In the genomic region with DNA sequence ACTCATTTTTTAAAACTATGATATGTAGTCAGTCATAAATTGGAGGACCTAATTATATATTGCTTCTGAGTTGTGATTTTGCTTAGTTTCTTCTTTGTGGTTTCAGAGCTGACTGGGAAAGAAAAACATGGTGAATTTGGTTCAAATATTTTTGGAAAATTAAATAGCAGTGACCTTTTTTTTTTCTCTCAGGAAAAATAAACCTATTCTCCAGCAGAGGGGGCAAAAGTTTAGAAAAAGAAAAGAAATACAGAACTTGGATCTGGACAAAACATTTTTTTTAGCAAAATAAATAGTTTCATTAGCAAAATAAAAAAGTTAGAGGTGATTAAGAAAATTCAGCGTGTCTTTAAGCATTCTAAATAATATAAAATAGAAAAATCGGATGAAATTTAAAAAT, we compare ENCODE assay signal across 14 cellular contexts. TPM values are rescaled to one million over a fixed set of nuclear protein-coding genes. Genes with fewer than 3 reads are reported as not detected.
DNase-seq lines count a peak whose midpoint lies in the region; ATAC-seq and TF ChIP-seq lines count a peak whose summit lies in the region.
"Had no signal": no experiment of that assay in that cellular context is flagged by ENCODE, and none has a peak within 500 bp of the region (broad histone marks: within the 10 kb centered on the region; RNA-seq: fewer than 3 reads in every experiment).

No MANE protein-coding gene starts in this region.

- no peaks in the 10 kb centered on the region for H4K20me1 ChIP-seq in DOHH2 (ENCODE audit: control insufficient read depth, insufficient read depth, low read depth, low read length)

- TF ChIP-seq CTCF in 22Rv1 (IDR thresholded peaks at IDR 0.05) (peak; percentile 58), DOHH2 (IDR thresholded peaks at IDR 0.05; ENCODE audit: low read depth, low read length, poor library complexity, severe bottlenecking) (peak; percentile 53), fibroblast of the aortic adventitia (IDR thresholded peaks at IDR 0.05; ENCODE audit: insufficient read depth, low read length) (peak; percentile 51), Peyer's patch (IDR thresholded peaks at IDR 0.05) (peak in 1 of 6 experiments; percentile 35)

- no peak overlapping the region for H3K27ac ChIP-seq in 22Rv1
- H3K27ac ChIP-seq in DOHH2 (ENCODE audit: low read depth, low read length) = no peak overlapping the region
- no peak overlapping the region for H3K27ac ChIP-seq in Peyer's patch

- H3K4me3 ChIP-seq in DOHH2 (ENCODE audit: low read length) = no peak overlapping the region
- H3K4me3 ChIP-seq in fibroblast of the aortic adventitia (ENCODE audit: low read depth, low read length) = no peak overlapping the region
- no peak overlapping the region for H3K4me3 ChIP-seq in Peyer's patch

- no peak for TF ChIP-seq POLR2A in Peyer's patch (IDR thresholded peaks at IDR 0.05)

- H3K36me3 Mint-ChIP-seq in activated naive CD4-positive, alpha-beta T cell treated with anti-CD3 and anti-CD28 coated beads, Interleukin-2, amount 50 U/mL, for 72 hours = peaks cover 7 to 13% of the 10 kb centered on the region in 2 donors

- H3K27me3 ChIP-seq in DOHH2 (ENCODE audit: control insufficient read depth, low read length) (no peaks in the 10 kb centered on the region), Peyer's patch (no peaks in the 10 kb centered on the region)

- H3K9me2 ChIP-seq in DOHH2 (replicated peaks; ENCODE audit: control insufficient read depth, low read length) = no peaks in the 10 kb centered on the region

- no peak for ATAC-seq in activated naive CD4-positive, alpha-beta T cell treated with anti-CD3 and anti-CD28 coated beads, Interleukin-2, amount 50 U/mL, for 72 hours

- H3K79me2 ChIP-seq in DOHH2 (ENCODE audit: control insufficient read depth, low read length) = no peaks in the 10 kb centered on the region

- H3F3A ChIP-seq in DOHH2 (ENCODE audit: control insufficient read depth, insufficient read depth) = no peaks in the 10 kb centered on the region

- H3K9me3 ChIP-seq in DOHH2 (ENCODE audit: control insufficient read depth, insufficient read depth, low read length) (no peaks in the 10 kb centered on the region), Peyer's patch (no peaks in the 10 kb centered on the region)

- H3K9me3 Mint-ChIP-seq in activated naive CD4-positive, alpha-beta T cell treated with anti-CD3 and anti-CD28 coated beads, Interleukin-2, amount 50 U/mL, for 72 hours = no peaks in the 10 kb centered on the region
- H3K9me3 Mint-ChIP-seq: immature natural killer cell had no signal

- H3K4me1 ChIP-seq in DOHH2 (ENCODE audit: control insufficient read depth, low read length) (no peaks in the 10 kb centered on the region), Peyer's patch (no peaks in the 10 kb centered on the region)

- no peak overlapping the region for H3K4me2 ChIP-seq in DOHH2 (ENCODE audit: low read length)

- no peak overlapping the region for H3K27ac Mint-ChIP-seq in activated naive CD4-positive, alpha-beta T cell treated with anti-CD3 and anti-CD28 coated beads, Interleukin-2, amount 50 U/mL, for 72 hours
- H3K27ac Mint-ChIP-seq: immature natural killer cell had no signal

- peaks cover 17% of the 10 kb centered on the region for H3K36me3 ChIP-seq in DOHH2 (ENCODE audit: control insufficient read depth, low read length)
- H3K36me3 ChIP-seq in Peyer's patch = peaks cover 0 to 64% (median 0%) of the 10 kb centered on the region in 3 donors

- peak; percentile 52 for DNase-seq in OCI-M1 (lab: John Stamatoyannopoulos, UW)
- DNase-seq in fibroblast of the aortic adventitia (ENCODE audit: low read depth) = peak; percentile 31
- no peak for DNase-seq in Peyer's patch
- no peak for DNase-seq in glomerular visceral epithelial cell (ENCODE audit: extremely low spot score)
- no peak for DNase-seq in activated gamma-delta T cell treated with Interleukin-2 at 50 U/mL for 16 hours
- no peak for DNase-seq in activated naive CD4-positive, alpha-beta T cell treated with anti-CD3 and anti-CD28 coated beads, Interleukin-2, amount 50 U/mL, for 72 hours (ENCODE audit: low spot score in 2 of 2)
- DNase-seq: activated CD4-positive, CD25-positive, alpha-beta regulatory T cell; activated effector memory CD4-positive, alpha-beta T cell treated with anti-CD3 and anti-CD28 coated beads, Interleukin-2, amount 50 U/mL, for 16 hours; effector CD8-positive, alpha-beta T cell; H7; immature natural killer cell; NCI-H1105 had no signal

RNA-seq across cellular contexts. Expression of a gene that starts 10.2 kb away (rescaled TPM):
- total RNA-seq in fibroblast of the aortic adventitia (ENCODE audit: low replicate concordance) (not detected in 2 replicates), Peyer's patch (not detected)
- total RNA-seq in activated naive CD4-positive, alpha-beta T cell treated with anti-CD3 and anti-CD28 coated beads, Interleukin-2, amount 50 U/mL, for 72 hours = not detected
- total RNA-seq: H7 had no signal

RNA-seq across cellular contexts. Expression of a gene that starts 15.1 kb away (rescaled TPM):
- total RNA-seq in fibroblast of the aortic adventitia (ENCODE audit: low replicate concordance) (7.2 and 14.0 TPM in 2 replicates), Peyer's patch (10 to 100 TPM in 3 of 4 donors, 1 to 10 TPM in 1; 5.0 to 34.5 (median 21.0) TPM)
- total RNA-seq in activated naive CD4-positive, alpha-beta T cell treated with anti-CD3 and anti-CD28 coated beads, Interleukin-2, amount 50 U/mL, for 72 hours = 10 to 100 TPM; 35.1 to 41.6 TPM

RNA-seq across cellular contexts. Expression of a gene that starts 55.1 kb away (rescaled TPM):
- total RNA-seq in fibroblast of the aortic adventitia (ENCODE audit: low replicate concordance) = 2.0 TPM in 2 replicates
- total RNA-seq in Peyer's patch = 10 to 100 TPM in 3 of 4 donors, 1 to 10 TPM in 1; 7.4 to 54.3 (median 31.2) TPM
- under 1 TPM; 0.02 to 0.12 TPM for total RNA-seq in activated naive CD4-positive, alpha-beta T cell treated with anti-CD3 and anti-CD28 coated beads, Interleukin-2, amount 50 U/mL, for 72 hours

Comparison
In these comparisons a context has a peak if more than half of its experiments do, and no peak if none do; other contexts are left out.
1. DNase-seq: peak in OCI-M1 (single experiment) and fibroblast of the aortic adventitia (single experiment); none in Peyer's patch (0 of 3), glomerular visceral epithelial cell (single experiment), activated gamma-delta T cell treated with Interleukin-2 at 50 U/mL for 16 hours (single experiment) and activated naive CD4-positive, alpha-beta T cell treated with anti-CD3 and anti-CD28 coated beads, Interleukin-2, amount 50 U/mL, for 72 hours (0 of 2).